In genomic region chr6:119129148-119129967, GRCh38 we compare ENCODE assay signal across 8 cellular contexts. TPM values are rescaled to one million over a fixed set of nuclear protein-coding genes. Genes with fewer than 3 reads are reported as not detected.
DNase-seq lines count a peak whose midpoint lies in the region; ATAC-seq and TF ChIP-seq lines count a peak whose summit lies in the region.

No MANE protein-coding gene starts in this region.

- WGBS in endodermal cell (ENCODE audit: insufficient coverage in 1 of 2, insufficient read length in 1 of 2), 2 experiments: 23 to 100% methylated on average over 1 to 4 of the region's 4 CpGs

- H3K9me3 ChIP-seq in HCT116 (ENCODE audit: control insufficient read depth in 1 of 2, insufficient read depth in 1 of 2, low read depth in 1 of 2, low read length in 2 of 2) (no peaks in the 10 kb centered on the region), RWPE2 (ENCODE audit: severe bottlenecking) (no peaks in the 10 kb centered on the region), endodermal cell (ENCODE audit: control insufficient read depth, low read length) (peaks cover 4% of the 10 kb centered on the region)

- H3K79me2 ChIP-seq in HCT116 (ENCODE audit: insufficient read depth, low read length): no peaks in the 10 kb centered on the region

- H3K4me2 ChIP-seq in HCT116 (ENCODE audit: low read length): peak overlapping the region; percentile 74

- H3K4me1 ChIP-seq in HCT116 (ENCODE audit: control insufficient read depth in 1 of 2, insufficient read depth in 2 of 2, low read length in 2 of 2): peaks cover 38 to 60% of the 10 kb centered on the region in 2 experiments
- H3K4me1 ChIP-seq in RWPE2 (ENCODE audit: insufficient read depth, poor library complexity, severe bottlenecking): peaks cover 17% of the 10 kb centered on the region
- peaks cover 4% of the 10 kb centered on the region for H3K4me1 ChIP-seq in endodermal cell (ENCODE audit: control insufficient read depth, insufficient read depth, low read length)

- H3K4me3 Mint-ChIP-seq in endodermal cell: no peak overlapping the region

- RAD21 ChIA-PET in HCT116 (lab: Charles Lee; ENCODE audit: low non-redundant PET in 1 of 2, low total read pairs in 2 of 2, uncharacterized antibody in 2 of 2, unreplicated experiment in 2 of 2): interaction anchor here (0.6 to 1.5 kb wide), 5 partner anchors 18 to 221 kb away, joined by 3 to 12 read pairs (median 3); no protein-coding TSS in a partner anchor

- peak; percentile 68 for DNase-seq in GM03348 (ENCODE audit: low spot score)
- peak; percentile 72 for DNase-seq in HCT116 (ENCODE audit: low read depth, low spot score)
- peak; percentile 71 for DNase-seq in LoVo (ENCODE audit: low spot score)
- no peak for DNase-seq in RWPE2 (ENCODE audit: low spot score)
- peak; percentile 66 for DNase-seq in endodermal cell
- peak; percentile 35 for DNase-seq in middle frontal gyrus (ENCODE audit: extremely low spot score, low spot score)
- DNase-seq in posterior vena cava (ENCODE audit: low spot score): no peak

- BruUV-seq in HCT116 (replicated peaks; lab: Mats Ljungman, UMichigan): no TSS peak

- H3K27ac ChIP-seq in 22Rv1 (peak overlapping the region; percentile 74), HCT116 (ENCODE audit: low read depth, low read length) (peak overlapping the region; percentile 62), RWPE2 (ENCODE audit: poor library complexity, severe bottlenecking) (peak overlapping the region; percentile 17), endodermal cell (ENCODE audit: low read depth, low read length) (no peak overlapping the region)

- ATAC-seq in HCT116 (peak; percentile 75), RWPE2 (ENCODE audit: low read depth) (peak; percentile 61)

- peak; percentile 87 for TF ChIP-seq RAD21 in HCT116 (IDR thresholded peaks at IDR 0.05; ENCODE audit: low read depth)

- intact Hi-C loops in HCT116 (cut with micrococcal nuclease) (no loop called here), posterior vena cava (cut with DNase I) (no loop called here)

- no peaks in the 10 kb centered on the region for H3K36me3 ChIP-seq in HCT116 (ENCODE audit: control insufficient read depth in 1 of 2, insufficient read depth in 2 of 2, low read length in 2 of 2)
- H3K36me3 ChIP-seq in RWPE2 (ENCODE audit: low read depth): no peaks in the 10 kb centered on the region
- H3K36me3 ChIP-seq in endodermal cell (ENCODE audit: control insufficient read depth, insufficient read depth, low read length): no peaks in the 10 kb centered on the region

- no peaks in the 10 kb centered on the region for H3K36me3 Mint-ChIP-seq in endodermal cell (ENCODE audit: low read depth)

- H3K27ac Mint-ChIP-seq in endodermal cell: no peak overlapping the region

- H4K20me1 ChIP-seq in HCT116 (ENCODE audit: insufficient read depth): no peaks in the 10 kb centered on the region

- H3K9ac ChIP-seq in HCT116 (ENCODE audit: low read length) (peak overlapping the region; percentile 54), endodermal cell (ENCODE audit: extremely low read depth, low read length, poor library complexity, severe bottlenecking) (no peak overlapping the region)

- H3K9me2 ChIP-seq in HCT116 (ENCODE audit: insufficient read depth): no peaks in the 10 kb centered on the region

- peaks cover 12% of the 10 kb centered on the region for H3K4me1 Mint-ChIP-seq in endodermal cell

- H3K27me3 Mint-ChIP-seq in endodermal cell (ENCODE audit: insufficient read depth): no peaks in the 10 kb centered on the region

- CTCF ChIA-PET in HCT116 (lab: Charles Lee): interaction anchor here (0.7 to 2.1 kb wide), 11 partner anchors 13 to 850 kb away, joined by 3 to 9 read pairs (median 4); no protein-coding TSS in a partner anchor

- peak overlapping the region; percentile 8 for H2AFZ ChIP-seq in HCT116 (ENCODE audit: low read depth, low read length, poor library complexity, severe bottlenecking)

- TF ChIP-seq POLR2A in HCT116 (IDR thresholded peaks at IDR 0.05; ENCODE audit: borderline replicate concordance, extremely low read depth, insufficient read depth, insufficient read length): no peak

- H3K27me3 ChIP-seq in HCT116 (ENCODE audit: insufficient read depth, low read length) (no peaks in the 10 kb centered on the region), RWPE2 (ENCODE audit: insufficient read depth, poor library complexity, severe bottlenecking) (no peaks in the 10 kb centered on the region), endodermal cell (ENCODE audit: control insufficient read depth, insufficient read depth, low read length, poor library complexity, severe bottlenecking) (no peaks in the 10 kb centered on the region)

- POLR2A ChIA-PET in HCT116 (lab: Charles Lee): interaction anchor here (0.7 to 1.0 kb wide), 4 partner anchors 17 to 177 kb away, joined by 3 read pairs; no protein-coding TSS in a partner anchor

- peaks cover 15% of the 10 kb centered on the region for H3K9me3 Mint-ChIP-seq in endodermal cell

- peak overlapping the region; percentile 3 to 31; a peak in 2 of 4 replicates for H3K4me3 ChIP-seq in HCT116 (replicated peaks in 1 of 2; ENCODE audit: low read depth in 1 of 2, low read length in 2 of 2)
- H3K4me3 ChIP-seq in RWPE2 (ENCODE audit: severe bottlenecking): no peak overlapping the region
- H3K4me3 ChIP-seq in endodermal cell (ENCODE audit: low read length): no peak overlapping the region

- peak; percentile 94 for TF ChIP-seq CTCF in 22Rv1 (IDR thresholded peaks at IDR 0.05)
- TF ChIP-seq CTCF in HCT116 (IDR thresholded peaks at IDR 0.05 in 2 of 3, conservative IDR thresholded peaks at IDR 0.05 in 1 of 3; ENCODE audit: borderline replicate concordance in 1 of 3, insufficient read depth in 1 of 3, low read depth in 2 of 3, low read length in 2 of 3): peak; percentile 66 to 90 (median 76); a peak in 5 of 6 replicates
- TF ChIP-seq CTCF in RWPE2 (IDR thresholded peaks at IDR 0.05; ENCODE audit: poor library complexity, severe bottlenecking): peak; percentile 95
- TF ChIP-seq CTCF in endodermal cell (conservative IDR thresholded peaks at IDR 0.05): peak; percentile 86

TF ChIP-seq in HCT116, 20 proteins besides CTCF, POLR2A, EP300 and RAD21:
- TF ChIP-seq EGR1 (IDR thresholded peaks at IDR 0.05; ENCODE audit: low read depth) (no peak), ATF3 (IDR thresholded peaks at IDR 0.05) (no peak), SP1 (IDR thresholded peaks at IDR 0.05; ENCODE audit: low read depth) (no peak), ZNF274 (IDR thresholded peaks at IDR 0.05; ENCODE audit: low read depth, low read length) (no peak), CEBPB (IDR thresholded peaks at IDR 0.05; ENCODE audit: low read depth) (no peak; the same call in 1 of the 2 replicates), CBX3 (IDR thresholded peaks at IDR 0.05; ENCODE audit: low read depth) (peak; percentile 40; the same call in 1 of the 2 replicates), ZBTB33 (IDR thresholded peaks at IDR 0.05; ENCODE audit: extremely low read depth, insufficient replicate concordance, low read length) (no peak)

RNA-seq across cellular contexts. Expression of gene FAM184A, which starts 50.9 kb away (rescaled TPM):
- total RNA-seq in HCT116 (2021; ENCODE audit: unreplicated experiment) (2.4 TPM), endodermal cell (100 to 1,000 TPM; 205 to 216 TPM), posterior vena cava (1 to 10 TPM; 4.5 to 5.9 TPM)
- 0.19 and 0.56 TPM in 2 replicates for polyA plus RNA-seq in HCT116 (2012)
- polyA plus RNA-seq in endodermal cell (2013, experiment 1 of 2): 64.9 TPM
- polyA plus RNA-seq in endodermal cell (2013, experiment 2 of 2): 72.0 TPM

Comparison
In these comparisons a context has a peak if more than half of its experiments do, and no peak if none do; other contexts are left out.
1. DNase-seq: peak in GM03348 (single experiment), HCT116 (single experiment), LoVo (single experiment), endodermal cell (single experiment) and middle frontal gyrus (single experiment); none in RWPE2 (single experiment) and posterior vena cava (single experiment).
2. H3K4me3 ChIP-seq: peak in HCT116 (2 of 2); none in RWPE2 (single experiment) and endodermal cell (single experiment).
3. RNA of gene FAM184A, which starts 50.9 kb away (total RNA-seq): 205 to 216 TPM in endodermal cell; 4.5 to 5.9 TPM in posterior vena cava and 2.4 TPM in HCT116 (single experiment); every median in the first group is over 10 times any median in the second.
4. Peak in every context shown above with its lines, with median percentiles within 50 percentile points of each other: CTCF ChIP-seq.